8 cellular contexts compared by ENCODE assay signal in genomic region chr12:48795550-48796455, GRCh38. TPM values are rescaled to one million over a fixed set of nuclear protein-coding genes. Genes with fewer than 3 reads are reported as not detected.
A peak's percentile ranks its signal among the peaks of the same experiment; 100 is the strongest.
DNase-seq lines count a peak whose midpoint lies in the region; ATAC-seq and TF ChIP-seq lines count a peak whose summit lies in the region.

No MANE protein-coding gene starts in this region.

- intact Hi-C loops in lower leg skin (cut with DNase I; ENCODE audit: low total_unique reads), result loop anchor here (2.0 kb wide), 1 partner anchor 43 kb away; no protein-coding TSS in a partner anchor

- DNase-seq in COLO668 (lab: John Stamatoyannopoulos, UW; ENCODE audit: unreplicated experiment), result peak; percentile 51
- DNase-seq in HFF-Myc (ENCODE audit: extremely low read depth, low read depth), result peak; percentile 75
- peak; percentile 84 for DNase-seq in NCI-H460 (ENCODE audit: extremely low read depth, low read depth)
- DNase-seq in activated CD4-positive, alpha-beta T cell treated with anti-CD3 and anti-CD28 coated beads for 48 hours, result peak; percentile 69
- peak; percentile 79 to 94 for DNase-seq in lower leg skin (ENCODE audit: low spot score in 2 of 2)
- DNase-seq in stimulated activated CD8-positive, alpha-beta memory T cell treated with anti-CD3 and anti-CD28 coated beads, Interleukin-12 subunit alpha, Interleukin-12 subunit beta, amount 100 ng/mL, for 1 hour (ENCODE audit: low read depth), result peak; percentile 32

- WGBS in lower leg skin, 2 donors, result 21% methylated on average over 12 of the region's 12 CpGs

- H3K9ac ChIP-seq in duodenal mucosa (ENCODE audit: low read depth in 1 of 2, low read length in 2 of 2), result peak overlapping the region in 1 of 2 donors; percentile 12

- H3K4me1 ChIP-seq in duodenal mucosa (ENCODE audit: control insufficient read depth in 1 of 2, insufficient read depth in 2 of 2, low read length in 2 of 2), result peaks cover 7 to 17% of the 10 kb centered on the region in 2 donors

- H3K9me3 ChIP-seq in duodenal mucosa (ENCODE audit: control insufficient read depth in 1 of 2, low read length in 2 of 2), result no peaks in the 10 kb centered on the region

- H3K4me3 ChIP-seq in HFF-Myc (replicated peaks; ENCODE audit: low read depth, low read length), result no peak overlapping the region
- H3K4me3 ChIP-seq in duodenal mucosa (ENCODE audit: low read depth in 1 of 2, low read length in 2 of 2), result peak overlapping the region in 1 of 2 donors; percentile 32
- H3K4me3 ChIP-seq in lower leg skin (ENCODE audit: low read depth, poor library complexity, severe bottlenecking), result no peak overlapping the region

- ATAC-seq in GM19397 (IDR thresholded peaks at IDR 0.05; ENCODE audit: unreplicated experiment), result no peak

- TF ChIP-seq POLR2A in lower leg skin (IDR thresholded peaks at IDR 0.05), result no peak

- peak; percentile 94 for TF ChIP-seq CTCF in HFF-Myc (IDR thresholded peaks at IDR 0.05; ENCODE audit: low read depth, low read length, missing control alignments)
- TF ChIP-seq CTCF in lower leg skin (IDR thresholded peaks at IDR 0.05), result peak in 2 of 3 donors; percentile 64 to 97

- peak overlapping the region; percentile 65 for H3K27ac ChIP-seq in duodenal mucosa (ENCODE audit: low read depth, low read length)

- H3K27me3 ChIP-seq in duodenal mucosa (ENCODE audit: control insufficient read depth in 1 of 2, insufficient read depth in 2 of 2, low read length in 2 of 2), result peaks cover 0 to 4% of the 10 kb centered on the region in 2 donors

- H3K36me3 ChIP-seq in duodenal mucosa (ENCODE audit: control insufficient read depth in 1 of 2, insufficient read depth in 2 of 2, low read length in 2 of 2), result no peaks in the 10 kb centered on the region

RNA-seq across cellular contexts. Expression of gene ADCY6, which starts 6.9 kb away (rescaled TPM):
- total RNA-seq in NCI-H460 (2014; rRNA removed; shearing (Covaris generic)), result 8.0 and 8.8 TPM in 2 replicates
- polyA plus RNA-seq in NCI-H460 (2014; cell fraction: nucleus; rRNA removed), result 19.3 and 23.7 TPM in 2 replicates
- total RNA-seq in lower leg skin, result 10 to 100 TPM; 17.2 to 22.8 (median 20.2) TPM

RNA-seq across cellular contexts. Expression of gene CACNB3, which starts 22.5 kb away (rescaled TPM):
- 6.3 and 6.6 TPM in 2 replicates for total RNA-seq in NCI-H460 (2014; rRNA removed; shearing (Covaris generic))
- polyA plus RNA-seq in NCI-H460 (2014; cell fraction: nucleus; rRNA removed), result 16.6 and 27.8 TPM in 2 replicates
- total RNA-seq in lower leg skin, result 10 to 100 TPM in 1 of 4 donors, 1 to 10 TPM in 3; 8.4 to 15.3 (median 9.5) TPM

RNA-seq across cellular contexts. Expression of gene DDX23, which starts 56.2 kb away (rescaled TPM):
- 67.8 and 68.6 TPM in 2 replicates for total RNA-seq in NCI-H460 (2014; rRNA removed; shearing (Covaris generic))
- polyA plus RNA-seq in NCI-H460 (2014; cell fraction: nucleus; rRNA removed), result 91.0 and 135 TPM in 2 replicates
- total RNA-seq in lower leg skin, result 10 to 100 TPM; 56.5 to 74.3 (median 66.9) TPM

Comparison
In these comparisons a context has a peak if more than half of its experiments do, and no peak if none do; other contexts are left out.
1. DNase-seq: peak in every context shown above with its lines; median percentile 86 in lower leg skin; 84 in NCI-H460; 75 in HFF-Myc; 69 in activated CD4-positive, alpha-beta T cell treated with anti-CD3 and anti-CD28 coated beads for 48 hours; 51 in COLO668; 32 in stimulated activated CD8-positive, alpha-beta memory T cell treated with anti-CD3 and anti-CD28 coated beads, Interleukin-12 subunit alpha, Interleukin-12 subunit beta, amount 100 ng/mL, for 1 hour.